In genomic region chr22:20086101-20086599, GRCh38 we compare ENCODE assay signal across 16 cellular contexts. TPM values are rescaled to one million over a fixed set of nuclear protein-coding genes. Genes with fewer than 3 reads are reported as not detected.
DNase-seq lines count a peak whose midpoint lies in the region; ATAC-seq and TF ChIP-seq lines count a peak whose summit lies in the region.
"Had no signal": no experiment of that assay in that cellular context is flagged by ENCODE, and none has a peak within 500 bp of the region (broad histone marks: within the 10 kb centered on the region; RNA-seq: fewer than 3 reads in every experiment).

No MANE protein-coding gene starts in this region.

- no peak overlapping the region for H3K4me3 ChIP-seq in mammary epithelial cell (replicated peaks in 1 of 3; ENCODE audit: insufficient read depth in 1 of 3, low read depth in 2 of 3, low read length in 3 of 3)
- no peak overlapping the region for H3K4me3 ChIP-seq in mucosa of descending colon
- H3K4me3 ChIP-seq in spleen, result no peak overlapping the region
- no peak overlapping the region for H3K4me3 ChIP-seq in body of pancreas
- H3K4me3 ChIP-seq: GM23248 had no signal

- no peak for ATAC-seq in activated T-helper 17 cell treated with anti-CD3 and anti-CD28 coated beads, Interleukin-2, amount 50 U/mL, for 72 hours (replicated peaks)
- ATAC-seq in mucosa of descending colon (no peak), GM21526 (IDR thresholded peaks at IDR 0.05; ENCODE audit: low FRiP score, unreplicated experiment) (no peak), body of pancreas (no peak)
- ATAC-seq: CD8-positive, alpha-beta T cell had no signal

- peak overlapping the region; percentile 85 for H3K27ac Mint-ChIP-seq in MCF 10A (ENCODE audit: low read depth, unreplicated experiment)
- H3K27ac Mint-ChIP-seq in activated T-helper 17 cell treated with anti-CD3 and anti-CD28 coated beads, Interleukin-2, amount 50 U/mL, for 72 hours, result peak overlapping the region; percentile 40
- H3K27ac Mint-ChIP-seq: CD8-positive, alpha-beta T cell had no signal

- H3K4me1 Mint-ChIP-seq in MCF 10A (ENCODE audit: insufficient read depth, unreplicated experiment), result peaks cover 38% of the 10 kb centered on the region
- peaks cover 41% of the 10 kb centered on the region for H3K4me1 Mint-ChIP-seq in activated T-helper 17 cell treated with anti-CD3 and anti-CD28 coated beads, Interleukin-2, amount 50 U/mL, for 72 hours

- no peak overlapping the region for H3K4me2 ChIP-seq in mammary epithelial cell (ENCODE audit: insufficient read depth, low read depth, low read length)

- BruUV-seq in MCF 10A (replicated peaks; lab: Mats Ljungman, UMichigan) (no TSS peak), mammary epithelial cell (replicated peaks; lab: Mats Ljungman, UMichigan) (no TSS peak)

- H3K9ac ChIP-seq in mammary epithelial cell (ENCODE audit: insufficient read depth, low read length), result no peak overlapping the region
- H3K9ac ChIP-seq: GM23248 had no signal

- WGBS in mammary epithelial cell (ENCODE audit: low coverage, missing lambda C conversion rate), result 97% methylated on average over 18 of the region's 24 CpGs
- whole genome bisulfite sequencing in spleen, 5 donors, result 92 to 95% (median 93%) methylated on average over 21 to 24 of the region's 24 CpGs
- 91 to 92% methylated on average over 20 to 24 of the region's 24 CpGs for WGBS in body of pancreas, 2 donors

- H3K27me3 ChIP-seq in mammary epithelial cell (ENCODE audit: insufficient read depth, low read length), result no peaks in the 10 kb centered on the region
- H3K27me3 ChIP-seq in spleen (replicated peaks in 1 of 7), result no peaks in the 10 kb centered on the region
- no peaks in the 10 kb centered on the region for H3K27me3 ChIP-seq in body of pancreas
- H3K27me3 ChIP-seq: BE2C had no signal

- no peaks in the 10 kb centered on the region for H3K27me3 Mint-ChIP-seq in MCF 10A (ENCODE audit: insufficient read depth, unreplicated experiment)
- no peaks in the 10 kb centered on the region for H3K27me3 Mint-ChIP-seq in activated T-helper 17 cell treated with anti-CD3 and anti-CD28 coated beads, Interleukin-2, amount 50 U/mL, for 72 hours

- TF ChIP-seq CTCF in MCF 10A (IDR thresholded peaks at IDR 0.05; ENCODE audit: unreplicated experiment) (no peak), mammary epithelial cell (conservative IDR thresholded peaks at IDR 0.05 in 1 of 2, IDR thresholded peaks at IDR 0.05 in 1 of 2; ENCODE audit: extremely low read depth in 1 of 2, insufficient read depth in 1 of 2, low read depth in 1 of 2, low read length in 2 of 2) (no peak), mucosa of descending colon (IDR thresholded peaks at IDR 0.05) (no peak), spleen (IDR thresholded peaks at IDR 0.05 in 8 of 11, conservative IDR thresholded peaks at IDR 0.05 in 3 of 11) (no peak), body of pancreas (IDR thresholded peaks at IDR 0.05) (no peak)

- dilution Hi-C loops in mammary epithelial cell (cut with HindIII; ENCODE audit: low sequenced_read_pairs), result no loop called here

- H3K4me1 ChIP-seq in mammary epithelial cell (ENCODE audit: insufficient read depth, low read length) (peaks cover 12% of the 10 kb centered on the region), mucosa of descending colon (ENCODE audit: low read depth) (peaks cover 20% of the 10 kb centered on the region), spleen (peaks cover 14 to 75% (median 49%) of the 10 kb centered on the region in 6 donors), body of pancreas (peaks cover 40% of the 10 kb centered on the region)

- POLR2A ChIA-PET in MCF 10A (lab: Yijun Ruan, JAX), result interaction anchor here (0.5 kb wide), 1 partner anchor 130 kb away, joined by 3 read pairs; no protein-coding TSS in a partner anchor

- intact Hi-C loops in MCF 10A (cut with micrococcal nuclease), result no loop called here
- intact Hi-C loops in mammary epithelial cell (cut with micrococcal nuclease), result no loop called here
- intact Hi-C loops in mucosa of descending colon (cut with DNase I, micrococcal nuclease), result no loop called here
- intact Hi-C loops in spleen (cut with DNase I; ENCODE audit: low total_unique reads), result no loop called here
- intact Hi-C loops in body of pancreas (cut with DNase I), result no loop called here

- TF ChIP-seq POLR2A in spleen (IDR thresholded peaks at IDR 0.05) (no peak), body of pancreas (IDR thresholded peaks at IDR 0.05) (no peak)

- H3K9me3 Mint-ChIP-seq in MCF 10A (ENCODE audit: unreplicated experiment), result no peaks in the 10 kb centered on the region
- H3K9me3 Mint-ChIP-seq in activated T-helper 17 cell treated with anti-CD3 and anti-CD28 coated beads, Interleukin-2, amount 50 U/mL, for 72 hours, result no peaks in the 10 kb centered on the region
- H3K9me3 Mint-ChIP-seq: CD8-positive, alpha-beta T cell had no signal

- CTCF ChIA-PET in MCF 10A (lab: Yijun Ruan, JAX) (interaction anchor here (0.6 to 1.1 kb wide), 5 partner anchors 15 to 835 kb away, joined by 3 read pairs; no protein-coding TSS in a partner anchor), mammary epithelial cell (lab: Charles Lee; ENCODE audit: low non-redundant PET) (interaction anchor here (0.6 kb wide), 1 partner anchor 699 kb away, joined by 3 read pairs; no protein-coding TSS in a partner anchor)

- no peak overlapping the region for H3K27ac ChIP-seq in mammary epithelial cell (ENCODE audit: insufficient read depth, low read depth, low read length)
- H3K27ac ChIP-seq in spleen, result no peak overlapping the region
- H3K27ac ChIP-seq in body of pancreas, result no peak overlapping the region
- H3K27ac ChIP-seq: GM23248 had no signal

- peaks cover 78% of the 10 kb centered on the region for H3K36me3 Mint-ChIP-seq in MCF 10A (ENCODE audit: insufficient read depth, unreplicated experiment)
- peaks cover 68% of the 10 kb centered on the region for H3K36me3 Mint-ChIP-seq in activated T-helper 17 cell treated with anti-CD3 and anti-CD28 coated beads, Interleukin-2, amount 50 U/mL, for 72 hours (ENCODE audit: low read depth)

- DNase-seq in MCF 10A (ENCODE audit: unreplicated experiment), result no peak
- no peak for DNase-seq in mammary epithelial cell
- peak in 2 of 3 donors; percentile 17 to 26 for DNase-seq in mucosa of descending colon
- DNase-seq in spleen, result peak; percentile 33
- DNase-seq in activated effector memory CD4-positive, alpha-beta T cell treated with Interleukin-2 at 50 U/mL for 16 hours, result no peak
- no peak for DNase-seq in body of pancreas
- DNase-seq: 8988T; BE2C; CD8-positive, alpha-beta T cell; DMS79 treated with DMSO at 0.1 percent for 48 hours; GM23248; MM.1S; NCI-H1092 treated with DMSO at 0.1 percent for 48 hours; NCI-H510A treated with DMSO at 0.1 percent for 48 hours had no signal

- H4K20me1 ChIP-seq in mammary epithelial cell (ENCODE audit: insufficient read depth, low read length), result peaks cover 2% of the 10 kb centered on the region

- H3K9me3 ChIP-seq in mammary epithelial cell (replicated peaks; ENCODE audit: insufficient read depth, low read length) (no peaks in the 10 kb centered on the region), mucosa of descending colon (no peaks in the 10 kb centered on the region), spleen (no peaks in the 10 kb centered on the region), body of pancreas (no peaks in the 10 kb centered on the region)
- H3K9me3 ChIP-seq: BE2C had no signal

- in situ Hi-C loops in mammary epithelial cell (cut with MboI; ENCODE audit: low sequenced_read_pairs in 2 of 2), result no loop called here

- H3K79me2 ChIP-seq in mammary epithelial cell (ENCODE audit: insufficient read depth, low read length), result peaks cover 93% of the 10 kb centered on the region

- H2AFZ ChIP-seq in mammary epithelial cell (ENCODE audit: low read depth, low read length), result no peak overlapping the region
- H2AFZ ChIP-seq: GM23248 had no signal

- H3K36me3 ChIP-seq in mammary epithelial cell (ENCODE audit: insufficient read depth, low read length) (peaks cover 39% of the 10 kb centered on the region), mucosa of descending colon (ENCODE audit: low read depth) (peaks cover 9% of the 10 kb centered on the region), spleen (peaks cover 5 to 61% (median 54%) of the 10 kb centered on the region in 6 donors), body of pancreas (replicated peaks in 1 of 2; ENCODE audit: insufficient read depth in 1 of 2, low read depth in 2 of 2) (peaks cover 9 to 38% of the 10 kb centered on the region in 2 donors)

- no peak overlapping the region for H3K4me3 Mint-ChIP-seq in MCF 10A (ENCODE audit: unreplicated experiment)
- no peak overlapping the region for H3K4me3 Mint-ChIP-seq in activated T-helper 17 cell treated with anti-CD3 and anti-CD28 coated beads, Interleukin-2, amount 50 U/mL, for 72 hours
- H3K4me3 Mint-ChIP-seq: CD8-positive, alpha-beta T cell had no signal

RNA-seq across cellular contexts. Expression of gene DGCR8, which starts 6.1 kb away (rescaled TPM):
- 40.8 and 49.1 TPM in 2 replicates for total RNA-seq in MCF 10A (2022)
- 10 to 100 TPM; 23.0 to 40.4 TPM for total RNA-seq in mammary epithelial cell
- 20.0 TPM for polyA plus RNA-seq in mammary epithelial cell
- 51.5 TPM for polyA minus RNA-seq in mammary epithelial cell
- total RNA-seq in activated T-helper 17 cell treated with anti-CD3 and anti-CD28 coated beads, Interleukin-2, amount 50 U/mL, for 72 hours, result 10 to 100 TPM; 42.8 to 43.2 TPM
- 10 to 100 TPM; 39.0 to 48.8 (median 48.4) TPM for total RNA-seq in mucosa of descending colon
- 10 to 100 TPM; 25.1 to 62.7 (median 36.1) TPM for total RNA-seq in spleen
- 10 to 100 TPM in 2 of 3 donors, 1 to 10 TPM in 1; 7.8 to 17.1 (median 14.3) TPM for polyA plus RNA-seq in spleen
- total RNA-seq in body of pancreas, result 10 to 100 TPM; 25.7 to 53.4 TPM

RNA-seq across cellular contexts. Expression of gene RANBP1, which starts 29.8 kb away (rescaled TPM):
- total RNA-seq in MCF 10A (2022) (126 and 195 TPM in 2 replicates), mammary epithelial cell (100 to 1,000 TPM in 1 of 2 donors, 10 to 100 TPM in 1; 80.2 to 211 TPM), mucosa of descending colon (100 to 1,000 TPM in 1 of 3 donors, 10 to 100 TPM in 2; 58.4 to 102 (median 66.0) TPM), spleen (100 to 1,000 TPM in 3 of 7 donors, 10 to 100 TPM in 4; 56.7 to 111 (median 88.5) TPM), body of pancreas (100 to 1,000 TPM in 1 of 2 donors, 10 to 100 TPM in 1; 69.3 to 134 TPM)
- polyA plus RNA-seq in mammary epithelial cell (320 TPM), spleen (100 to 1,000 TPM in 2 of 3 donors, 10 to 100 TPM in 1; 52.6 to 106 (median 101) TPM)
- 116 TPM for polyA minus RNA-seq in mammary epithelial cell
- total RNA-seq in activated T-helper 17 cell treated with anti-CD3 and anti-CD28 coated beads, Interleukin-2, amount 50 U/mL, for 72 hours, result 100 to 1,000 TPM; 187 to 421 TPM

RNA-seq across cellular contexts. Expression of gene TRMT2A, which starts 30.9 kb away (rescaled TPM):
- total RNA-seq in MCF 10A (2022) (39.0 and 47.1 TPM in 2 replicates), mammary epithelial cell (10 to 100 TPM; 30.3 to 42.6 TPM), mucosa of descending colon (10 to 100 TPM; 34.4 to 50.0 (median 37.6) TPM), spleen (10 to 100 TPM; 70.4 to 89.8 (median 79.3) TPM), body of pancreas (10 to 100 TPM; 76.8 to 98.6 TPM)
- polyA plus RNA-seq in mammary epithelial cell (24.7 TPM), spleen (100 to 1,000 TPM in 2 of 3 donors, 10 to 100 TPM in 1; 75.1 to 142 (median 132) TPM)
- 44.9 TPM for polyA minus RNA-seq in mammary epithelial cell
- 100 to 1,000 TPM in 1 of 2 donors, 10 to 100 TPM in 1; 71.7 to 110 TPM for total RNA-seq in activated T-helper 17 cell treated with anti-CD3 and anti-CD28 coated beads, Interleukin-2, amount 50 U/mL, for 72 hours

RNA-seq across cellular contexts. Expression of gene ZDHHC8, which starts 45.5 kb away (rescaled TPM):
- total RNA-seq in MCF 10A (2022) (43.6 and 44.8 TPM in 2 replicates), mammary epithelial cell (10 to 100 TPM; 10.7 to 79.4 TPM), mucosa of descending colon (10 to 100 TPM; 27.7 to 53.0 (median 42.2) TPM), spleen (10 to 100 TPM; 24.3 to 71.5 (median 57.5) TPM), body of pancreas (10 to 100 TPM; 20.0 to 21.4 TPM)
- polyA plus RNA-seq in mammary epithelial cell (37.7 TPM), spleen (10 to 100 TPM; 12.7 to 37.8 (median 21.4) TPM)
- 9.9 TPM for polyA minus RNA-seq in mammary epithelial cell
- total RNA-seq in activated T-helper 17 cell treated with anti-CD3 and anti-CD28 coated beads, Interleukin-2, amount 50 U/mL, for 72 hours, result 10 to 100 TPM; 23.4 to 59.7 TPM

Comparison
In these comparisons a context has a peak if more than half of its experiments do, and no peak if none do; other contexts are left out.
1. DNase-seq: peak in mucosa of descending colon (2 of 3) and spleen (single experiment); none in MCF 10A (single experiment), mammary epithelial cell (single experiment), activated effector memory CD4-positive, alpha-beta T cell treated with Interleukin-2 at 50 U/mL for 16 hours (single experiment) and body of pancreas (0 of 4).